Comparison of ENCODE assay signal across 25 cellular contexts in genomic region chr5:86749841-86750240, GRCh38.
DNase-seq lines count a peak whose midpoint lies in the region; ATAC-seq, FAIRE-seq and TF ChIP-seq lines count a peak whose summit lies in the region.
"Had no signal": no experiment of that assay in that cellular context is flagged by ENCODE, and none has a peak within 500 bp of the region (broad histone marks: within the 10 kb centered on the region; RNA-seq: fewer than 3 reads in every experiment).

No MANE protein-coding gene starts in this region.

- no peaks in the 10 kb centered on the region for H3K27me3 Mint-ChIP-seq in Caco-2 (ENCODE audit: insufficient read depth, unreplicated experiment)
- H3K27me3 Mint-ChIP-seq: CD4-positive, alpha-beta T cell; CD8-positive, alpha-beta memory T cell had no signal

- ATAC-seq in RWPE2 (ENCODE audit: low read depth) (peak; percentile 45; the same call in 2 of the 3 replicates), HG03520 (IDR thresholded peaks at IDR 0.05; ENCODE audit: unreplicated experiment) (no peak)
- ATAC-seq: A549 had no signal

- CTCF ChIA-PET in Caco-2 (lab: Charles Lee) = no interaction called here

- no peak overlapping the region for H3K9ac ChIP-seq in kidney (ENCODE audit: low read length in 2 of 2)
- H3K9ac ChIP-seq: BLaER1 treated with 17β-estradiol and CSF1 and Interleukin-3, amounts not matched to agents 10 nM and 100 nM had no signal

- H3K27ac Mint-ChIP-seq in Caco-2 (ENCODE audit: unreplicated experiment) = no peak overlapping the region
- H3K27ac Mint-ChIP-seq: CD14-positive monocyte; CD4-positive, alpha-beta T cell; CD8-positive, alpha-beta memory T cell; HFFc6 had no signal

- H3K27ac ChIP-seq in RWPE2 (ENCODE audit: poor library complexity, severe bottlenecking) = no peak overlapping the region
- H3K27ac ChIP-seq in kidney (ENCODE audit: low read depth in 2 of 2, low read length in 2 of 2) = no peak overlapping the region
- H3K27ac ChIP-seq: A549; BLaER1 treated with 17β-estradiol and CSF1 and Interleukin-3, amounts not matched to agents 10 nM and 100 nM had no signal

- FAIRE-seq in G401.6 (lab: Jason Lieb, UNC) (peak; percentile 19), kidney (lab: Jason Lieb, UNC) (peak; percentile 29)
- FAIRE-seq: A549, GM12892, H54 had no signal

- H3K4me1 ChIP-seq in RWPE2 (ENCODE audit: insufficient read depth, poor library complexity, severe bottlenecking) (no peaks in the 10 kb centered on the region), kidney (ENCODE audit: control insufficient read depth in 1 of 2, insufficient read depth in 1 of 2, low read depth in 1 of 2, low read length in 2 of 2) (no peaks in the 10 kb centered on the region), Caco-2 (no peaks in the 10 kb centered on the region)
- H3K4me1 ChIP-seq: A549; BE2C; BLaER1 treated with 17β-estradiol and CSF1 and Interleukin-3, amounts not matched to agents 10 nM and 100 nM; HAP-1 had no signal

- no peak overlapping the region for H3K4me3 Mint-ChIP-seq in Caco-2 (ENCODE audit: unreplicated experiment)
- H3K4me3 Mint-ChIP-seq: CD14-positive monocyte; CD4-positive, alpha-beta T cell; CD8-positive, alpha-beta memory T cell; HFFc6 had no signal

- POLR2A ChIA-PET in Caco-2 (lab: Charles Lee) = no interaction called here

- TF ChIP-seq CTCF in RWPE2 (IDR thresholded peaks at IDR 0.05; ENCODE audit: poor library complexity, severe bottlenecking) (no peak), kidney (IDR thresholded peaks at IDR 0.05; ENCODE audit: borderline replicate concordance, extremely low read depth, insufficient read depth) (no peak), Caco-2 (IDR thresholded peaks at IDR 0.05; ENCODE audit: insufficient read depth in 1 of 2, low read depth in 1 of 2, low read length in 1 of 2, severe bottlenecking in 1 of 2, unreplicated experiment in 1 of 2) (no peak)

- BruUV-seq in Caco-2 (replicated peaks; lab: Mats Ljungman, UMichigan) = no TSS peak

- H3K9me3 ChIP-seq in RWPE2 (ENCODE audit: severe bottlenecking) = no peaks in the 10 kb centered on the region
- no peaks in the 10 kb centered on the region for H3K9me3 ChIP-seq in kidney (ENCODE audit: control insufficient read depth in 1 of 2, low read length in 2 of 2)
- H3K9me3 ChIP-seq in Caco-2 = no peaks in the 10 kb centered on the region
- H3K9me3 ChIP-seq: A549; BE2C; BLaER1 treated with 17β-estradiol and CSF1 and Interleukin-3, amounts not matched to agents 10 nM and 100 nM; HAP-1 had no signal

- intact Hi-C loops in kidney (cut with DNase I) = no loop called here
- intact Hi-C loops in Caco-2 (cut with micrococcal nuclease; ENCODE audit: unreplicated experiment) = no loop called here

- H3K36me3 ChIP-seq in RWPE2 (ENCODE audit: low read depth) = no peaks in the 10 kb centered on the region
- no peaks in the 10 kb centered on the region for H3K36me3 ChIP-seq in kidney (ENCODE audit: control insufficient read depth in 1 of 2, insufficient read depth in 2 of 2, low read length in 2 of 2)
- H3K36me3 ChIP-seq in Caco-2 (ENCODE audit: control insufficient read depth, insufficient read depth, low read length) = no peaks in the 10 kb centered on the region
- H3K36me3 ChIP-seq: BE2C; BLaER1 treated with 17β-estradiol and CSF1 and Interleukin-3, amounts not matched to agents 10 nM and 100 nM; HAP-1 had no signal

- no peaks in the 10 kb centered on the region for H3K4me1 Mint-ChIP-seq in Caco-2 (ENCODE audit: low read depth, unreplicated experiment)
- H3K4me1 Mint-ChIP-seq: CD14-positive monocyte; CD8-positive, alpha-beta memory T cell had no signal

- DNase-seq in NCI-H69 (lab: John Stamatoyannopoulos, UW) = peak; percentile 24
- no peak for DNase-seq in RWPE2 (ENCODE audit: low spot score)
- no peak for DNase-seq in kidney
- no peak for DNase-seq in Caco-2
- no peak for DNase-seq in ureter (ENCODE audit: low spot score)
- DNase-seq in activated gamma-delta T cell treated with Interleukin-2 at 50 U/mL for 16 hours = no peak
- DNase-seq: 8988T; ACHN; AML-193; BE2C; Calu3; CD4-positive, alpha-beta T cell; CD8-positive, alpha-beta memory T cell; DMS53; DMS79 treated with DMSO at 0.1 percent for 48 hours; GOT3; HFFc6 had no signal

- H3K27me3 ChIP-seq in RWPE2 (ENCODE audit: insufficient read depth, poor library complexity, severe bottlenecking) (no peaks in the 10 kb centered on the region), Caco-2 (replicated peaks; ENCODE audit: control insufficient read depth, insufficient read depth, low read length) (no peaks in the 10 kb centered on the region)
- H3K27me3 ChIP-seq: BE2C; BLaER1 treated with 17β-estradiol and CSF1 and Interleukin-3, amounts not matched to agents 10 nM and 100 nM had no signal

- no peaks in the 10 kb centered on the region for H3K36me3 Mint-ChIP-seq in Caco-2 (ENCODE audit: insufficient read depth, unreplicated experiment)
- H3K36me3 Mint-ChIP-seq: CD14-positive monocyte; CD8-positive, alpha-beta memory T cell had no signal

- H3K9me3 Mint-ChIP-seq in Caco-2 (ENCODE audit: unreplicated experiment) = no peaks in the 10 kb centered on the region
- H3K9me3 Mint-ChIP-seq: CD4-positive, alpha-beta T cell; CD8-positive, alpha-beta memory T cell; HFFc6 had no signal

- H3K4me3 ChIP-seq in RWPE2 (ENCODE audit: severe bottlenecking) (no peak overlapping the region), kidney (ENCODE audit: low read length in 2 of 2) (no peak overlapping the region), Caco-2 (ENCODE audit: low read depth, low read length) (no peak overlapping the region)
- H3K4me3 ChIP-seq: A549; BLaER1 treated with 17β-estradiol and CSF1 and Interleukin-3, amounts not matched to agents 10 nM and 100 nM; HAP-1 had no signal
